ENCODE assay signal across 8 cellular contexts in genomic region chr12:43836455-43836989, GRCh38. TPM values are rescaled to one million over a fixed set of nuclear protein-coding genes. Genes with fewer than 3 reads are reported as not detected.
DNase-seq lines count a peak whose midpoint lies in the region; ATAC-seq lines count a peak whose summit lies in the region.

No MANE protein-coding gene starts in this region.

- peak overlapping the region; percentile 70 to 84 (median 82) for H3K4me3 Mint-ChIP-seq in immature natural killer cell
- H3K4me3 Mint-ChIP-seq in stimulated activated effector memory CD8-positive, alpha-beta T cell treated with anti-CD3 and anti-CD28 coated beads, Interleukin-12 subunit alpha, Interleukin-12 subunit beta, amount 100 ng/mL, for 72 hours, result peak overlapping the region; percentile 69

- DNase-seq in DMS53 treated with DMSO at 0.1 percent for 48 hours (lab: John Stamatoyannopoulos, UW; ENCODE audit: unreplicated experiment), result peak; percentile 86
- peak; percentile 41 for DNase-seq in LHCN-M2 (ENCODE audit: low read depth)
- peak; percentile 32 for DNase-seq in astrocyte of the hippocampus (ENCODE audit: low read depth, low spot score)
- peak in 1 of 3 donors; percentile 13 for DNase-seq in immature natural killer cell
- DNase-seq in stimulated activated effector memory CD8-positive, alpha-beta T cell treated with anti-CD3 and anti-CD28 coated beads, Interleukin-12 subunit alpha, Interleukin-12 subunit beta, amount 100 ng/mL, for 72 hours (ENCODE audit: low spot score in 2 of 2), result no peak

- ATAC-seq in GM21515 (IDR thresholded peaks at IDR 0.05; ENCODE audit: unreplicated experiment) (peak; percentile 25), HG02970 (IDR thresholded peaks at IDR 0.05; ENCODE audit: low FRiP score, unreplicated experiment) (no peak), HG03565 (IDR thresholded peaks at IDR 0.05; ENCODE audit: unreplicated experiment) (no peak)
- ATAC-seq in stimulated activated effector memory CD8-positive, alpha-beta T cell treated with anti-CD3 and anti-CD28 coated beads, Interleukin-12 subunit alpha, Interleukin-12 subunit beta, amount 100 ng/mL, for 72 hours, result no peak

- H3K27ac Mint-ChIP-seq in immature natural killer cell, result peak overlapping the region; percentile 43 to 94 (median 81)
- peak overlapping the region; percentile 81 for H3K27ac Mint-ChIP-seq in stimulated activated effector memory CD8-positive, alpha-beta T cell treated with anti-CD3 and anti-CD28 coated beads, Interleukin-12 subunit alpha, Interleukin-12 subunit beta, amount 100 ng/mL, for 72 hours

- H3K9me3 Mint-ChIP-seq in immature natural killer cell, result no peaks in the 10 kb centered on the region
- no peaks in the 10 kb centered on the region for H3K9me3 Mint-ChIP-seq in stimulated activated effector memory CD8-positive, alpha-beta T cell treated with anti-CD3 and anti-CD28 coated beads, Interleukin-12 subunit alpha, Interleukin-12 subunit beta, amount 100 ng/mL, for 72 hours

- H3K4me1 Mint-ChIP-seq in immature natural killer cell, result peaks cover 43% of the 10 kb centered on the region in 2 donors
- peaks cover 57% of the 10 kb centered on the region for H3K4me1 Mint-ChIP-seq in stimulated activated effector memory CD8-positive, alpha-beta T cell treated with anti-CD3 and anti-CD28 coated beads, Interleukin-12 subunit alpha, Interleukin-12 subunit beta, amount 100 ng/mL, for 72 hours

- H3K27me3 Mint-ChIP-seq in immature natural killer cell (ENCODE audit: low read depth in 3 of 3), result peaks cover 0 to 3% (median 2%) of the 10 kb centered on the region in 3 donors

- no peaks in the 10 kb centered on the region for H3K36me3 Mint-ChIP-seq in immature natural killer cell
- no peaks in the 10 kb centered on the region for H3K36me3 Mint-ChIP-seq in stimulated activated effector memory CD8-positive, alpha-beta T cell treated with anti-CD3 and anti-CD28 coated beads, Interleukin-12 subunit alpha, Interleukin-12 subunit beta, amount 100 ng/mL, for 72 hours

RNA-seq across cellular contexts. Expression of gene TMEM117, which starts 0.6 kb away (rescaled TPM):
- 12.5 and 23.5 TPM in 2 replicates for total RNA-seq in LHCN-M2 (2014; rRNA removed)
- 3.6 TPM for polyA plus RNA-seq in LHCN-M2 (2012)
- polyA plus RNA-seq in immature natural killer cell, result 1 to 10 TPM; 2.0 to 7.8 (median 4.0) TPM

RNA-seq across cellular contexts. Expression of gene TWF1, which starts 30.4 kb away (rescaled TPM):
- 211 and 248 TPM in 2 replicates for total RNA-seq in LHCN-M2 (2014; rRNA removed)
- polyA plus RNA-seq in LHCN-M2 (2012), result 48.1 TPM
- 10 to 100 TPM; 20.4 to 21.7 (median 21.3) TPM for polyA plus RNA-seq in immature natural killer cell

Comparison
In these comparisons a context has a peak if more than half of its experiments do, and no peak if none do; other contexts are left out.
1. DNase-seq: peak in DMS53 treated with DMSO at 0.1 percent for 48 hours (single experiment), LHCN-M2 (single experiment) and astrocyte of the hippocampus (single experiment); none in stimulated activated effector memory CD8-positive, alpha-beta T cell treated with anti-CD3 and anti-CD28 coated beads, Interleukin-12 subunit alpha, Interleukin-12 subunit beta, amount 100 ng/mL, for 72 hours (0 of 2).